Comparison of ENCODE assay signal across 1 cellular context in the genomic region with DNA sequence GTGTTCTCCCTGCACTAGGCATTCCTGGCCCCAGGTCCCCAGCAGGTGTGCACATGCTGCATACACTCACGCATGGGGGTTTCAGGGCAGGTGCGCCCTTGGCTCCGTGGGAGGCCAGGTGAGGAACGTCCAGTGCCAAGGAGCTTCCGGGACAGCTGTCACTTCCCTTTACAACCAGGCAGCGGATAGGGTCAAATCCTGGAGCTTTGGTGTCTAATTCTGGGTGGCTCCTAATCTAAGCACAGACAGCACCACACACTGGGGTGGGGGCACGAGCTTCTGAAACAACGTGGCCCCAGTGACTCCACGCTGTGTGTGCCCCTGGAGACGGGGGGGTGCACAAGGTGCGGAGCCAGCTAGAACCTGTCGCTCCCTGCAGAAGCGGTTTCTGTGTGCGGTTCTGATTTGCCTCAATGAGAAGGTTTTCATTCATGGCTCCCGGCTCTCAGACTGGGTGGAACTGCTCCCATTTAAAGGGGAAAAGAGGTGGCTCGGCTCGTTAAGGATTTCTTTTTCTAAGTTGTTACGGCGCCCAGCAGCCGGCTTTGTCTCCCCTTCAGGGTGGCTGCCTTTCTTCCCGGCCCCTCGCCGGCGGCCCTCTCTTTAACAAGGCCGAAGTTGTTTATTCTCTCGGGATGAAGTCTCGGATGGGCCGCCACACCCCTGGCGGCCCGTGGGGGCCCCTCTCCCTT.
TF ChIP-seq lines count a peak whose summit lies in the region.

No MANE protein-coding gene starts in this region.

TF ChIP-seq in GM23338, 12 proteins besides CTCF, POLR2A, EP300 and RAD21:
- TF ChIP-seq, protein P1, sequence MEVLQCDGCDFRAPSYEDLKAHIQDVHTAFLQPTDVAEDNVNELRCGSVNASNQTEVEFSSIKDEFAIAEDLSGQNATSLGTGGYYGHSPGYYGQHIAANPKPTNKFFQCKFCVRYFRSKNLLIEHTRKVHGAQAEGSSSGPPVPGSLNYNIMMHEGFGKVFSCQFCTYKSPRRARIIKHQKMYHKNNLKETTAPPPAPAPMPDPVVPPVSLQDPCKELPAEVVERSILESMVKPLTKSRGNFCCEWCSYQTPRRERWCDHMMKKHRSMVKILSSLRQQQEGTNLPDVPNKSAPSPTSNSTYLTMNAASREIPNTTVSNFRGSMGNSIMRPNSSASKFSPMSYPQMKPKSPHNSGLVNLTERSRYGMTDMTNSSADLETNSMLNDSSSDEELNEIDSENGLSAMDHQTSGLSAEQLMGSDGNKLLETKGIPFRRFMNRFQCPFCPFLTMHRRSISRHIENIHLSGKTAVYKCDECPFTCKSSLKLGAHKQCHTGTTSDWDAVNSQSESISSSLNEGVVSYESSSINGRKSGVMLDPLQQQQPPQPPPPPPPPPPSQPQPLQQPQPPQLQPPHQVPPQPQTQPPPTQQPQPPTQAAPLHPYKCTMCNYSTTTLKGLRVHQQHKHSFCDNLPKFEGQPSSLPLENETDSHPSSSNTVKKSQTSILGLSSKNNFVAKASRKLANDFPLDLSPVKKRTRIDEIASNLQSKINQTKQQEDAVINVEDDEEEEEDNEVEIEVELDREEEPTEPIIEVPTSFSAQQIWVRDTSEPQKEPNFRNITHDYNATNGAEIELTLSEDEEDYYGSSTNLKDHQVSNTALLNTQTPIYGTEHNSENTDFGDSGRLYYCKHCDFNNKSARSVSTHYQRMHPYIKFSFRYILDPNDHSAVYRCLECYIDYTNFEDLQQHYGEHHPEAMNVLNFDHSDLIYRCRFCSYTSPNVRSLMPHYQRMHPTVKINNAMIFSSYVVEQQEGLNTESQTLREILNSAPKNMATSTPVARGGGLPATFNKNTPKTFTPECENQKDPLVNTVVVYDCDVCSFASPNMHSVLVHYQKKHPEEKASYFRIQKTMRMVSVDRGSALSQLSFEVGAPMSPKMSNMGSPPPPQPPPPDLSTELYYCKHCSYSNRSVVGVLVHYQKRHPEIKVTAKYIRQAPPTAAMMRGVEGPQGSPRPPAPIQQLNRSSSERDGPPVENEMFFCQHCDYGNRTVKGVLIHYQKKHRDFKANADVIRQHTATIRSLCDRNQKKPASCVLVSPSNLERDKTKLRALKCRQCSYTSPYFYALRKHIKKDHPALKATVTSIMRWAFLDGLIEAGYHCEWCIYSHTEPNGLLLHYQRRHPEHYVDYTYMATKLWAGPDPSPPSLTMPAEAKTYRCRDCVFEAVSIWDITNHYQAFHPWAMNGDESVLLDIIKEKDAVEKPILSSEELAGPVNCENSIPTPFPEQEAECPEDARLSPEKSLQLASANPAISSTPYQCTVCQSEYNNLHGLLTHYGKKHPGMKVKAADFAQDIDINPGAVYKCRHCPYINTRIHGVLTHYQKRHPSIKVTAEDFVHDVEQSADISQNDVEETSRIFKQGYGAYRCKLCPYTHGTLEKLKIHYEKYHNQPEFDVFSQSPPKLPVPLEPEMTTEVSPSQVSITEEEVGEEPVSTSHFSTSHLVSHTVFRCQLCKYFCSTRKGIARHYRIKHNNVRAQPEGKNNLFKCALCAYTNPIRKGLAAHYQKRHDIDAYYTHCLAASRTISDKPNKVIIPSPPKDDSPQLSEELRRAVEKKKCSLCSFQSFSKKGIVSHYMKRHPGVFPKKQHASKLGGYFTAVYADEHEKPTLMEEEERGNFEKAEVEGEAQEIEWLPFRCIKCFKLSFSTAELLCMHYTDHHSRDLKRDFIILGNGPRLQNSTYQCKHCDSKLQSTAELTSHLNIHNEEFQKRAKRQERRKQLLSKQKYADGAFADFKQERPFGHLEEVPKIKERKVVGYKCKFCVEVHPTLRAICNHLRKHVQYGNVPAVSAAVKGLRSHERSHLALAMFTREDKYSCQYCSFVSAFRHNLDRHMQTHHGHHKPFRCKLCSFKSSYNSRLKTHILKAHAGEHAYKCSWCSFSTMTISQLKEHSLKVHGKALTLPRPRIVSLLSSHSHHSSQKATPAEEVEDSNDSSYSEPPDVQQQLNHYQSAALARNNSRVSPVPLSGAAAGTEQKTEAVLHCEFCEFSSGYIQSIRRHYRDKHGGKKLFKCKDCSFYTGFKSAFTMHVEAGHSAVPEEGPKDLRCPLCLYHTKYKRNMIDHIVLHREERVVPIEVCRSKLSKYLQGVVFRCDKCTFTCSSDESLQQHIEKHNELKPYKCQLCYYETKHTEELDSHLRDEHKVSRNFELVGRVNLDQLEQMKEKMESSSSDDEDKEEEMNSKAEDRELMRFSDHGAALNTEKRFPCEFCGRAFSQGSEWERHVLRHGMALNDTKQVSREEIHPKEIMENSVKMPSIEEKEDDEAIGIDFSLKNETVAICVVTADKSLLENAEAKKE (CRISPR knock-in tag; IDR thresholded peaks at IDR 0.05): no peak
- no peak for TF ChIP-seq EZH2phosphoT487 (IDR thresholded peaks at IDR 0.05; ENCODE audit: unreplicated experiment)
- no peak for TF ChIP-seq JUNB (IDR thresholded peaks at IDR 0.05; ENCODE audit: unreplicated experiment)
- no peak for TF ChIP-seq REST (IDR thresholded peaks at IDR 0.05; ENCODE audit: unreplicated experiment)
- TF ChIP-seq ZNF114 (CRISPR knock-in tag; IDR thresholded peaks at IDR 0.05): no peak
- no peak for TF ChIP-seq STAT1 (IDR thresholded peaks at IDR 0.05; ENCODE audit: unreplicated experiment)
- TF ChIP-seq NANOG (IDR thresholded peaks at IDR 0.05; ENCODE audit: borderline replicate concordance): no peak
- no peak for TF ChIP-seq ZNF331 (CRISPR knock-in tag; IDR thresholded peaks at IDR 0.05; ENCODE audit: low read depth)
- no peak for TF ChIP-seq EZH2 (IDR thresholded peaks at IDR 0.05; ENCODE audit: low read depth, unreplicated experiment)
- no peak for TF ChIP-seq POLR2AphosphoS5 (IDR thresholded peaks at IDR 0.05; ENCODE audit: low read depth)
- TF ChIP-seq, protein P2, sequence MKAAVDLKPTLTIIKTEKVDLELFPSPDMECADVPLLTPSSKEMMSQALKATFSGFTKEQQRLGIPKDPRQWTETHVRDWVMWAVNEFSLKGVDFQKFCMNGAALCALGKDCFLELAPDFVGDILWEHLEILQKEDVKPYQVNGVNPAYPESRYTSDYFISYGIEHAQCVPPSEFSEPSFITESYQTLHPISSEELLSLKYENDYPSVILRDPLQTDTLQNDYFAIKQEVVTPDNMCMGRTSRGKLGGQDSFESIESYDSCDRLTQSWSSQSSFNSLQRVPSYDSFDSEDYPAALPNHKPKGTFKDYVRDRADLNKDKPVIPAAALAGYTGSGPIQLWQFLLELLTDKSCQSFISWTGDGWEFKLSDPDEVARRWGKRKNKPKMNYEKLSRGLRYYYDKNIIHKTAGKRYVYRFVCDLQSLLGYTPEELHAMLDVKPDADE (IDR thresholded peaks at IDR 0.05): no peak
- TF ChIP-seq CREB1 (CRISPR knock-in tag; IDR thresholded peaks at IDR 0.05; ENCODE audit: low read depth): no peak
